Comparison of ENCODE assay signal across 26 cellular contexts in genomic region chr11:65401073-65401802, GRCh38. TPM values are rescaled to one million over a fixed set of nuclear protein-coding genes. Genes with fewer than 3 reads are reported as not detected.
DNase-seq lines count a peak whose midpoint lies in the region; ATAC-seq, FAIRE-seq and TF ChIP-seq lines count a peak whose summit lies in the region.
"Had no signal": no experiment of that assay in that cellular context is flagged by ENCODE, and none has a peak within 500 bp of the region (broad histone marks: within the 10 kb centered on the region; RNA-seq: fewer than 3 reads in every experiment).

No MANE protein-coding gene starts in this region.

- H3K4me1 ChIP-seq in K562 (replicated peaks in 1 of 2; ENCODE audit: control insufficient read depth in 2 of 2, insufficient read depth in 2 of 2, low read length in 2 of 2), result peaks cover 9 to 61% of the 10 kb centered on the region in 2 experiments
- peaks cover 13 to 20% of the 10 kb centered on the region in 2 donors for H3K4me1 ChIP-seq in mucosa of rectum (ENCODE audit: control insufficient read depth in 2 of 2, insufficient read depth in 2 of 2, low read length in 2 of 2)
- H3K4me1 ChIP-seq in body of pancreas, result no peaks in the 10 kb centered on the region
- H3K4me1 ChIP-seq: pancreas had no signal

- no peaks in the 10 kb centered on the region for H3K27me3 ChIP-seq in K562 (ENCODE audit: control insufficient read depth in 2 of 2, insufficient read depth in 2 of 2, low read length in 2 of 2)
- H3K27me3 ChIP-seq in mucosa of rectum (ENCODE audit: control insufficient read depth in 2 of 2, insufficient read depth in 2 of 2, low read length in 2 of 2), result no peaks in the 10 kb centered on the region
- no peaks in the 10 kb centered on the region for H3K27me3 ChIP-seq in body of pancreas
- H3K27me3 ChIP-seq: pancreas, right atrium auricular region, spleen had no signal

- intact Hi-C loops in activated CD8-positive, alpha-beta T cell treated with anti-CD3 and anti-CD28 coated beads for 36 hours (cut with micrococcal nuclease), result no loop called here
- intact Hi-C loops in K562 (cut with micrococcal nuclease) (no loop called here), body of pancreas (cut with DNase I) (no loop called here)

- H3K4me2 ChIP-seq in K562 (ENCODE audit: insufficient read depth, low read length), result no peak overlapping the region

- TF ChIP-seq EP300 in K562 (IDR thresholded peaks at IDR 0.05; ENCODE audit: low read length), result no peak

- peaks cover 25% of the 10 kb centered on the region for H3K36me3 Mint-ChIP-seq in activated CD8-positive, alpha-beta T cell treated with anti-CD3 and anti-CD28 coated beads for 36 hours (ENCODE audit: low read depth)
- H3K36me3 Mint-ChIP-seq in activated CD8-positive, alpha-beta T cell treated with anti-CD3 and anti-CD28 coated beads, Interleukin-2, amount 10 ng/mL, durations not matched to agents 7 days and 5 days (ENCODE audit: low read depth), result peaks cover 39% of the 10 kb centered on the region

- no peak for TF ChIP-seq POLR2A in K562 (conservative IDR thresholded peaks at IDR 0.05)
- TF ChIP-seq POLR2A in body of pancreas (IDR thresholded peaks at IDR 0.05), result no peak

- H3K9me3 ChIP-seq in K562 (replicated peaks; ENCODE audit: control insufficient read depth, insufficient read depth, low read depth, low read length), result no peaks in the 10 kb centered on the region
- H3K9me3 ChIP-seq in mucosa of rectum (ENCODE audit: control insufficient read depth in 2 of 2, low read length in 2 of 2), result no peaks in the 10 kb centered on the region
- no peaks in the 10 kb centered on the region for H3K9me3 ChIP-seq in body of pancreas
- H3K9me3 ChIP-seq: pancreas, right atrium auricular region, spleen, thoracic aorta had no signal

- CTCF ChIA-PET in activated CD8-positive, alpha-beta T cell treated with anti-CD3 and anti-CD28 coated beads for 36 hours (lab: Charles Lee), result interaction anchor here (0.7 to 1.9 kb wide), 4 partner anchors 13 to 139 kb away, joined by 3 to 7 read pairs (median 3); no protein-coding TSS in a partner anchor
- CTCF ChIA-PET in activated CD8-positive, alpha-beta T cell treated with anti-CD3 and anti-CD28 coated beads, Interleukin-2, amount 10 ng/mL, durations not matched to agents 7 days and 5 days (lab: Charles Lee), result no interaction called here
- CTCF ChIA-PET in K562 (lab: Yijun Ruan, JAX; ENCODE audit: low intra/inter-chr PET ratio), result no interaction called here

- no peak for DNase-seq in activated CD8-positive, alpha-beta T cell treated with anti-CD3 and anti-CD28 coated beads for 36 hours
- no peak for DNase-seq in activated CD8-positive, alpha-beta T cell treated with anti-CD3 and anti-CD28 coated beads, Interleukin-2, amount 10 ng/mL, durations not matched to agents 7 days and 5 days
- peak in 1 of 4 experiments; percentile 39 for DNase-seq in K562 (ENCODE audit: extremely low read depth in 1 of 4, low spot score in 3 of 4)
- DNase-seq in SHP77 (lab: John Stamatoyannopoulos, UW), result no peak
- no peak for DNase-seq in body of pancreas
- DNase-seq in EL, result no peak
- DNase-seq: 8988T; activated CD8-positive, alpha-beta memory T cell treated with anti-CD3 and anti-CD28 coated beads, Interleukin-2, amount 50 U/mL, for 48 hours; activated effector memory CD4-positive, alpha-beta T cell treated with Interleukin-2 at 50 U/mL for 16 hours; AML-193; cerebellar nuclear complex; GDM1; HCEC 1CT; NCI-H2081 treated with DMSO at 0.1 percent for 48 hours; NCI-H774; spleen; stimulated activated CD4-positive, alpha-beta T cell treated with anti-CD3 and anti-CD28 coated beads, Interleukin-4, amount 100 ng/mL, for 1 hour; stimulated activated naive CD4-positive, alpha-beta T cell treated with Interleukin-2 at 50 U/mL for 16 hours had no signal

- H3K27ac Mint-ChIP-seq in activated CD8-positive, alpha-beta T cell treated with anti-CD3 and anti-CD28 coated beads for 36 hours, result no peak overlapping the region
- no peak overlapping the region for H3K27ac Mint-ChIP-seq in activated CD8-positive, alpha-beta T cell treated with anti-CD3 and anti-CD28 coated beads, Interleukin-2, amount 10 ng/mL, durations not matched to agents 7 days and 5 days
- H3K27ac Mint-ChIP-seq: T-helper 2 cell treated with Interferon-gamma antibody and Interleukin-4, amounts not matched to agents 5 μg/mL and 100 μg/mL, for 36 hours had no signal

- POLR2A ChIA-PET in activated CD8-positive, alpha-beta T cell treated with anti-CD3 and anti-CD28 coated beads for 36 hours (lab: Charles Lee), result interaction anchor here (0.6 to 1.9 kb wide), 4 partner anchors 14 to 134 kb away, joined by 3 to 6 read pairs (median 4); partner anchors contain the start of gene MALAT1
- POLR2A ChIA-PET in activated CD8-positive, alpha-beta T cell treated with anti-CD3 and anti-CD28 coated beads, Interleukin-2, amount 10 ng/mL, durations not matched to agents 7 days and 5 days (lab: Charles Lee), result interaction anchor here (0.6 kb wide), 1 partner anchor 13 kb away, joined by 3 read pairs; no protein-coding TSS in a partner anchor
- POLR2A ChIA-PET in K562 (lab: Yijun Ruan, JAX), result interaction anchor here (0.7 to 12.2 kb wide), 9 partner anchors 11 to 101 kb away, joined by 3 to 185 read pairs (median 5); partner anchors contain the start of genes FRMD8, MALAT1 and NEAT1

- TF ChIP-seq CTCF in activated CD8-positive, alpha-beta T cell treated with anti-CD3 and anti-CD28 coated beads for 36 hours (IDR thresholded peaks at IDR 0.05), result no peak
- no peak for TF ChIP-seq CTCF in K562 (IDR thresholded peaks at IDR 0.05 in 2 of 3, conservative IDR thresholded peaks at IDR 0.05 in 1 of 3; ENCODE audit: insufficient read depth in 2 of 3, low read depth in 1 of 3, low read length in 3 of 3)
- no peak for TF ChIP-seq CTCF in body of pancreas (IDR thresholded peaks at IDR 0.05)

- TF ChIP-seq RAD21 in K562 (CRISPR knock-in tag; conservative IDR thresholded peaks at IDR 0.05 in 1 of 2, IDR thresholded peaks at IDR 0.05 in 1 of 2), result no peak

- H3K36me3 ChIP-seq in K562 (ENCODE audit: control insufficient read depth, insufficient read depth, low read length) (peaks cover 80% of the 10 kb centered on the region), mucosa of rectum (ENCODE audit: control insufficient read depth in 2 of 2, insufficient read depth in 2 of 2, low read length in 2 of 2) (peaks cover 39 to 49% of the 10 kb centered on the region in 2 donors), body of pancreas (replicated peaks in 1 of 2; ENCODE audit: insufficient read depth in 1 of 2, low read depth in 2 of 2) (peaks cover 0 to 21% of the 10 kb centered on the region in 2 donors)

- no peaks in the 10 kb centered on the region for H3K27me3 Mint-ChIP-seq in activated CD8-positive, alpha-beta T cell treated with anti-CD3 and anti-CD28 coated beads for 36 hours
- H3K27me3 Mint-ChIP-seq in activated CD8-positive, alpha-beta T cell treated with anti-CD3 and anti-CD28 coated beads, Interleukin-2, amount 10 ng/mL, durations not matched to agents 7 days and 5 days (ENCODE audit: low read depth), result no peaks in the 10 kb centered on the region

- peak overlapping the region in 1 of 2 experiments; percentile 79; a peak in 2 of 4 replicates for H3K9ac ChIP-seq in K562 (ENCODE audit: insufficient read depth in 1 of 2, low read depth in 2 of 2, low read length in 2 of 2)
- H3K9ac ChIP-seq in mucosa of rectum (ENCODE audit: low read depth in 1 of 2, low read length in 2 of 2), result peak overlapping the region in 1 of 2 donors; percentile 10

- H3K79me2 ChIP-seq in K562 (ENCODE audit: control insufficient read depth, insufficient read depth, low read length), result no peaks in the 10 kb centered on the region

- no peak overlapping the region for H2AFZ ChIP-seq in K562 (ENCODE audit: low read depth, low read length)

- peaks cover 6% of the 10 kb centered on the region for H3K4me1 Mint-ChIP-seq in activated CD8-positive, alpha-beta T cell treated with anti-CD3 and anti-CD28 coated beads for 36 hours (ENCODE audit: low read depth)
- H3K4me1 Mint-ChIP-seq in activated CD8-positive, alpha-beta T cell treated with anti-CD3 and anti-CD28 coated beads, Interleukin-2, amount 10 ng/mL, durations not matched to agents 7 days and 5 days (ENCODE audit: low read depth), result peaks cover 4% of the 10 kb centered on the region

- H4K20me1 ChIP-seq in K562 (replicated peaks; ENCODE audit: control insufficient read depth, insufficient read depth, low read length), result 0 out of 2 replicates have a peak, but pooled peaks cover 4% of the 10 kb centered on the region

- H3K4me3 ChIP-seq in K562 (no peak overlapping the region), mucosa of rectum (ENCODE audit: low read length in 2 of 2) (no peak overlapping the region), body of pancreas (no peak overlapping the region)
- H3K4me3 ChIP-seq: pancreas, right atrium auricular region, spleen, thoracic aorta had no signal

- no peak for FAIRE-seq in K562 (lab: Jason Lieb, UNC)
- FAIRE-seq: GM18507, pancreas had no signal

- WGBS in K562 (ENCODE audit: insufficient coverage, low coverage, missing lambda C conversion rate), result 76% methylated on average over 8 of the region's 16 CpGs
- WGBS in body of pancreas, 2 donors, result 82 to 86% methylated on average over 15 to 16 of the region's 16 CpGs

- H3K4me3 Mint-ChIP-seq in activated CD8-positive, alpha-beta T cell treated with anti-CD3 and anti-CD28 coated beads for 36 hours, result no peak overlapping the region
- no peak overlapping the region for H3K4me3 Mint-ChIP-seq in activated CD8-positive, alpha-beta T cell treated with anti-CD3 and anti-CD28 coated beads, Interleukin-2, amount 10 ng/mL, durations not matched to agents 7 days and 5 days
- H3K4me3 Mint-ChIP-seq: T-helper 2 cell treated with Interferon-gamma antibody and Interleukin-4, amounts not matched to agents 5 μg/mL and 100 μg/mL, for 36 hours had no signal

- ATAC-seq in activated CD8-positive, alpha-beta T cell treated with anti-CD3 and anti-CD28 coated beads for 36 hours, result peak; percentile 17
- ATAC-seq in activated CD8-positive, alpha-beta T cell treated with anti-CD3 and anti-CD28 coated beads, Interleukin-2, amount 10 ng/mL, durations not matched to agents 7 days and 5 days, result no peak
- peak; percentile 28; the same call in 2 of the 3 replicates for ATAC-seq in K562
- no peak for ATAC-seq in HG03521 (IDR thresholded peaks at IDR 0.05; ENCODE audit: unreplicated experiment)
- no peak for ATAC-seq in body of pancreas
- ATAC-seq: pancreas had no signal

- in situ Hi-C loops in K562 (cut with MboI), result no loop called here

- no peak overlapping the region for H3K27ac ChIP-seq in K562 (ENCODE audit: extremely low read depth, low read depth, low read length)
- H3K27ac ChIP-seq in mucosa of rectum (ENCODE audit: low read depth in 2 of 2, low read length in 2 of 2), result peak overlapping the region; percentile 58 to 60
- no peak overlapping the region for H3K27ac ChIP-seq in body of pancreas
- H3K27ac ChIP-seq: pancreas, right atrium auricular region, thoracic aorta had no signal

- BruUV-seq in K562 (replicated peaks; lab: Mats Ljungman, UMichigan), result no TSS peak

- no peaks in the 10 kb centered on the region for H3K9me1 ChIP-seq in K562 (ENCODE audit: control insufficient read depth, insufficient read depth, low read length)

- no peaks in the 10 kb centered on the region for H3K9me3 Mint-ChIP-seq in activated CD8-positive, alpha-beta T cell treated with anti-CD3 and anti-CD28 coated beads for 36 hours
- no peaks in the 10 kb centered on the region for H3K9me3 Mint-ChIP-seq in activated CD8-positive, alpha-beta T cell treated with anti-CD3 and anti-CD28 coated beads, Interleukin-2, amount 10 ng/mL, durations not matched to agents 7 days and 5 days (ENCODE audit: insufficient read depth)
- H3K9me3 Mint-ChIP-seq: T-helper 2 cell treated with Interferon-gamma antibody and Interleukin-4, amounts not matched to agents 5 μg/mL and 100 μg/mL, for 36 hours had no signal

RNA-seq across cellular contexts. Expression of gene FRMD8, which starts 14.8 kb away (rescaled TPM):
- total RNA-seq in activated CD8-positive, alpha-beta T cell treated with anti-CD3 and anti-CD28 coated beads for 36 hours, result 10 to 100 TPM; 26.8 to 33.3 TPM
- total RNA-seq in activated CD8-positive, alpha-beta T cell treated with anti-CD3 and anti-CD28 coated beads, Interleukin-2, amount 10 ng/mL, durations not matched to agents 7 days and 5 days, result 10 to 100 TPM; 51.0 to 54.7 TPM
- 28.5 and 83.6 TPM in 2 replicates for total RNA-seq in K562 (2011; cell fraction: chromatin; rRNA removed; ENCODE audit: low replicate concordance)
- total RNA-seq in K562 (2011; cell fraction: nucleolus; rRNA removed), result 89.6 and 96.9 TPM in 2 replicates
- total RNA-seq in K562 (2011; cell fraction: nucleoplasm; rRNA removed), result 32.8 and 36.5 TPM in 2 replicates
- total RNA-seq in K562 (2014; rRNA removed) (34.6 and 46.5 TPM in 2 replicates), K562 (2014; rRNA removed; fragmentation: Illumina TruSeq; extraction: Trizol) (6.2 and 8.6 TPM in 2 replicates), K562 (2015; rRNA removed; fragmentation: Illumina TruSeq; extraction: Trizol) (15.0 and 15.8 TPM in 2 replicates), K562 (2021) (44.2 and 54.5 TPM in 2 replicates), body of pancreas (10 to 100 TPM; 20.0 to 46.8 TPM)
- polyA plus RNA-seq in K562 (2011; rRNA removed) (16.0 and 19.9 TPM in 2 replicates), K562 (2014; fragmentation: Illumina TruSeq; extraction: Trizol) (12.0 and 19.4 TPM in 2 replicates), K562 (2014; fragmentation: Nextera tagmentation; extraction: Ambion mirVana) (1 to 10 TPM; 4.5 to 5.0 TPM), K562 (2014; rRNA removed) (33.4 and 41.7 TPM in 2 replicates)
- 24.0 and 43.0 TPM in 2 replicates for polyA plus RNA-seq in K562 (2011; cell fraction: cytosol; rRNA removed)
- polyA plus RNA-seq in K562 (2011; cell fraction: nucleus; rRNA removed), result 25.1 and 46.6 TPM in 2 replicates
- 21.4 and 22.5 TPM in 2 replicates for polyA plus RNA-seq in K562 (2012)
- 8.4 and 13.5 TPM in 2 replicates for polyA minus RNA-seq in K562 (2011; rRNA and poly(A)+ RNA removed)
- polyA minus RNA-seq in K562 (2011; cell fraction: cytosol; rRNA and poly(A)+ RNA removed), result 21.0 and 21.1 TPM in 2 replicates
- 28.1 and 34.6 TPM in 2 replicates for polyA minus RNA-seq in K562 (2011; cell fraction: nucleus; rRNA and poly(A)+ RNA removed)

RNA-seq across cellular contexts. Expression of gene SLC25A45, which starts 18.8 kb away (rescaled TPM):
- 10 to 100 TPM; 12.8 to 14.4 TPM for total RNA-seq in activated CD8-positive, alpha-beta T cell treated with anti-CD3 and anti-CD28 coated beads for 36 hours
- 10 to 100 TPM; 24.5 to 28.2 TPM for total RNA-seq in activated CD8-positive, alpha-beta T cell treated with anti-CD3 and anti-CD28 coated beads, Interleukin-2, amount 10 ng/mL, durations not matched to agents 7 days and 5 days
- 2.5 and 2.9 TPM in 2 replicates for total RNA-seq in K562 (2011; cell fraction: chromatin; rRNA removed; ENCODE audit: low replicate concordance)
- total RNA-seq in K562 (2011; cell fraction: nucleolus; rRNA removed), result 2.7 and 3.6 TPM in 2 replicates
- 2.3 and 2.7 TPM in 2 replicates for total RNA-seq in K562 (2011; cell fraction: nucleoplasm; rRNA removed)
- total RNA-seq in K562 (2014; rRNA removed) (0.82 and 2.3 TPM in 2 replicates), K562 (2014; rRNA removed; fragmentation: Illumina TruSeq; extraction: Trizol) (0.55 and 0.57 TPM in 2 replicates), K562 (2015; rRNA removed; fragmentation: Illumina TruSeq; extraction: Trizol) (0.40 and 0.45 TPM in 2 replicates), K562 (2021) (0.92 and 2.2 TPM in 2 replicates), body of pancreas (10 to 100 TPM; 52.4 to 67.2 TPM)
- polyA plus RNA-seq in K562 (2011; rRNA removed) (0.61 and 0.81 TPM in 2 replicates), K562 (2014; fragmentation: Illumina TruSeq; extraction: Trizol) (0.51 and 0.68 TPM in 2 replicates), K562 (2014; fragmentation: Nextera tagmentation; extraction: Ambion mirVana) (under 1 TPM; 0.15 to 0.34 TPM), K562 (2014; rRNA removed) (0.93 and 1.1 TPM in 2 replicates)
- polyA plus RNA-seq in K562 (2011; cell fraction: cytosol; rRNA removed), result 0.49 and 0.85 TPM in 2 replicates
- 1.2 and 3.9 TPM in 2 replicates for polyA plus RNA-seq in K562 (2011; cell fraction: nucleus; rRNA removed)
- 1.3 and 1.4 TPM in 2 replicates for polyA plus RNA-seq in K562 (2012)
- polyA minus RNA-seq in K562 (2011; rRNA and poly(A)+ RNA removed), result 0.35 and 0.42 TPM in 2 replicates
- 0.76 and 0.91 TPM in 2 replicates for polyA minus RNA-seq in K562 (2011; cell fraction: cytosol; rRNA and poly(A)+ RNA removed)
- polyA minus RNA-seq in K562 (2011; cell fraction: nucleus; rRNA and poly(A)+ RNA removed), result 0.40 and 0.56 TPM in 2 replicates

RNA-seq across cellular contexts. Expression of gene NEAT1, which starts 21.4 kb away (rescaled TPM):
- 100 to 1,000 TPM; 313 to 358 TPM for total RNA-seq in activated CD8-positive, alpha-beta T cell treated with anti-CD3 and anti-CD28 coated beads for 36 hours
- 100 to 1,000 TPM; 212 to 254 TPM for total RNA-seq in activated CD8-positive, alpha-beta T cell treated with anti-CD3 and anti-CD28 coated beads, Interleukin-2, amount 10 ng/mL, durations not matched to agents 7 days and 5 days
- total RNA-seq in K562 (2011; cell fraction: chromatin; rRNA removed; ENCODE audit: low replicate concordance), result 684 and 1,510 TPM in 2 replicates
- total RNA-seq in K562 (2011; cell fraction: nucleolus; rRNA removed), result 291 and 321 TPM in 2 replicates
- total RNA-seq in K562 (2011; cell fraction: nucleoplasm; rRNA removed), result 737 and 1,283 TPM in 2 replicates
- total RNA-seq in K562 (2014; rRNA removed) (15.2 and 20.1 TPM in 2 replicates), K562 (2014; rRNA removed; fragmentation: Illumina TruSeq; extraction: Trizol) (62.8 and 76.9 TPM in 2 replicates), K562 (2015; rRNA removed; fragmentation: Illumina TruSeq; extraction: Trizol) (26.3 and 31.5 TPM in 2 replicates), K562 (2021) (129 and 208 TPM in 2 replicates), body of pancreas (100 to 1,000 TPM; 376 to 539 TPM)
- polyA plus RNA-seq in K562 (2011; rRNA removed) (56.2 and 171 TPM in 2 replicates), K562 (2014; fragmentation: Illumina TruSeq; extraction: Trizol) (137 and 146 TPM in 2 replicates), K562 (2014; fragmentation: Nextera tagmentation; extraction: Ambion mirVana) (10 to 100 TPM; 22.8 to 30.1 TPM), K562 (2014; rRNA removed) (382 and 389 TPM in 2 replicates)
- polyA plus RNA-seq in K562 (2011; cell fraction: cytosol; rRNA removed), result 45.5 and 49.2 TPM in 2 replicates
- polyA plus RNA-seq in K562 (2011; cell fraction: nucleus; rRNA removed), result 234 and 651 TPM in 2 replicates
- polyA plus RNA-seq in K562 (2012), result 312 and 328 TPM in 2 replicates
- 92.6 and 137 TPM in 2 replicates for polyA minus RNA-seq in K562 (2011; rRNA and poly(A)+ RNA removed)
- polyA minus RNA-seq in K562 (2011; cell fraction: cytosol; rRNA and poly(A)+ RNA removed), result 19.9 and 35.6 TPM in 2 replicates
- polyA minus RNA-seq in K562 (2011; cell fraction: nucleus; rRNA and poly(A)+ RNA removed), result 168 and 220 TPM in 2 replicates

RNA-seq across cellular contexts. Expression of gene TIGD3, which starts 46.7 kb away (rescaled TPM):
- 1 to 10 TPM in 1 of 2 experiments, under 1 TPM in 1; 0.65 to 1.4 TPM for total RNA-seq in activated CD8-positive, alpha-beta T cell treated with anti-CD3 and anti-CD28 coated beads for 36 hours
- total RNA-seq in activated CD8-positive, alpha-beta T cell treated with anti-CD3 and anti-CD28 coated beads, Interleukin-2, amount 10 ng/mL, durations not matched to agents 7 days and 5 days, result 1 to 10 TPM; 1.1 to 1.4 TPM
- total RNA-seq in K562 (2011; cell fraction: chromatin; rRNA removed; ENCODE audit: low replicate concordance), result 0.79 and 1.5 TPM in 2 replicates
- total RNA-seq in K562 (2011; cell fraction: nucleolus; rRNA removed), result 1.4 and 1.5 TPM in 2 replicates
- 0.38 and 0.95 TPM in 2 replicates for total RNA-seq in K562 (2011; cell fraction: nucleoplasm; rRNA removed)
- total RNA-seq in K562 (2014; rRNA removed), result 1.3 and 2.1 TPM in 2 replicates
- 0.29 and 0.44 TPM in 2 replicates for total RNA-seq in K562 (2014; rRNA removed; fragmentation: Illumina TruSeq; extraction: Trizol)
- total RNA-seq in K562 (2015; rRNA removed; fragmentation: Illumina TruSeq; extraction: Trizol), result 0.65 and 0.75 TPM in 2 replicates
- total RNA-seq in K562 (2021), result 0.81 and 1.3 TPM in 2 replicates
- polyA plus RNA-seq in K562 (2011; rRNA removed), result 0.39 and 0.56 TPM in 2 replicates
- polyA plus RNA-seq in K562 (2011; cell fraction: cytosol; rRNA removed), result 0.53 and 1.1 TPM in 2 replicates
- polyA plus RNA-seq in K562 (2011; cell fraction: nucleus; rRNA removed), result 0.79 and 1.1 TPM in 2 replicates
- polyA plus RNA-seq in K562 (2012), result 1.0 and 1.8 TPM in 2 replicates
- polyA plus RNA-seq in K562 (2014; fragmentation: Illumina TruSeq; extraction: Trizol), result 0.49 and 0.64 TPM in 2 replicates
- polyA plus RNA-seq in K562 (2014; fragmentation: Nextera tagmentation; extraction: Ambion mirVana), result under 1 TPM; 0.06 to 0.08 TPM
- polyA plus RNA-seq in K562 (2014; rRNA removed), result 0.61 and 0.98 TPM in 2 replicates
- polyA minus RNA-seq in K562 (2011; rRNA and poly(A)+ RNA removed), result 0.12 and 0.25 TPM in 2 replicates
- polyA minus RNA-seq in K562 (2011; cell fraction: cytosol; rRNA and poly(A)+ RNA removed), result 0.64 TPM in 1 of 2 replicates, not detected in the other
- 0.67 and 0.81 TPM in 2 replicates for polyA minus RNA-seq in K562 (2011; cell fraction: nucleus; rRNA and poly(A)+ RNA removed)
- not detected for total RNA-seq in body of pancreas
- total RNA-seq: lung microvascular endothelial cell, thoracic aorta had no signal

Comparison
In these comparisons a context has a peak if more than half of its experiments do, and no peak if none do; other contexts are left out.
1. ATAC-seq: peak in activated CD8-positive, alpha-beta T cell treated with anti-CD3 and anti-CD28 coated beads for 36 hours (single experiment) and K562 (single experiment); none in activated CD8-positive, alpha-beta T cell treated with anti-CD3 and anti-CD28 coated beads, Interleukin-2, amount 10 ng/mL, durations not matched to agents 7 days and 5 days (single experiment), HG03521 (single experiment) and body of pancreas (single experiment).
2. H3K27ac ChIP-seq: peak in mucosa of rectum (2 of 2); none in K562 (single experiment) and body of pancreas (0 of 4).